6 cellular contexts compared by ENCODE assay signal in the genomic region with DNA sequence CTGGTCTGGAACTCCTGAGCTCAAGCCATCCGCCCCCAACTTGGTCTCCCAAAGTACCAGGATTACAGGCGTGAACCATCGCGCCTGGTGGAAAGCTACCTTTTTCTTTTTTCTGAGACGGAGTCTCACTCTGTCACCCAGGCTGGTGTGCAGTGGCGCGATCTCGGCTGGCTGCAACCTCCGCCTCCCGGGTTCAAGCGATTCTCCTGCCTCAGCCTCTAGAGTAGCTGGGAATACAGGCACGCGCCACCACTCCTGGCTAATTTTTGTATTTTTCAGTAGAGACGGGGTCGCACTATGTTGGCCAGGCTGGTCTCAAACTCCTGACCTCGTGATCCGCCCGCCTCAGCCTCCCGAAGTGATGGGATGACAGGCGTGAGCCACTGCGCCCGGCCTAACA. TPM values are rescaled to one million over a fixed set of nuclear protein-coding genes. Genes with fewer than 3 reads are reported as not detected.
DNase-seq lines count a peak whose midpoint lies in the region; ATAC-seq and TF ChIP-seq lines count a peak whose summit lies in the region.
"Not testable (repeated sequence)": the region's sequence is repeated elsewhere in the genome, so short reads cannot be mapped to it uniquely, and the experiment has no call there.
"Had no signal": no experiment of that assay in that cellular context is flagged by ENCODE, and none has a peak within 500 bp of the region (broad histone marks: within the 10 kb centered on the region; RNA-seq: fewer than 3 reads in every experiment).

No MANE protein-coding gene starts in this region.

- not testable (repeated sequence) for H3K9me3 ChIP-seq in lower lobe of right lung

- peaks cover 11% of the 10 kb centered on the region for H3K36me3 Mint-ChIP-seq in activated T-cell treated with anti-CD3 and anti-CD28 coated beads, Interleukin-2, amount 50 U/mL, for 4 hours (ENCODE audit: insufficient read depth)

- H3K27ac ChIP-seq in 22Rv1 = peak overlapping the region; percentile 78; the same call in 1 of the 2 replicates
- not testable (repeated sequence) for H3K27ac ChIP-seq in KMS-11, lower lobe of right lung

- not testable (repeated sequence) for H3K9me3 Mint-ChIP-seq in activated T-cell treated with anti-CD3 and anti-CD28 coated beads, Interleukin-2, amount 50 U/mL, for 4 hours

- peaks cover 33% of the 10 kb centered on the region for H3K4me1 ChIP-seq in KMS-11 (ENCODE audit: low read depth, poor library complexity, severe bottlenecking)
- H3K4me1 ChIP-seq in lower lobe of right lung = peaks cover 20% of the 10 kb centered on the region

- intact Hi-C loops in lower lobe of right lung (cut with DNase I) = not testable (repeated sequence)

- H3K36me3 ChIP-seq in KMS-11 (ENCODE audit: insufficient read depth) = not testable (repeated sequence)
- peaks cover 36% of the 10 kb centered on the region for H3K36me3 ChIP-seq in lower lobe of right lung

- H3K4me3 Mint-ChIP-seq in activated T-cell treated with anti-CD3 and anti-CD28 coated beads, Interleukin-2, amount 50 U/mL, for 4 hours = peak overlapping the region; percentile 24

- not testable (repeated sequence) for ATAC-seq in activated T-cell treated with anti-CD3 and anti-CD28 coated beads, Interleukin-2, amount 50 U/mL, for 4 hours; lower lobe of right lung

- H3K27me3 Mint-ChIP-seq in activated T-cell treated with anti-CD3 and anti-CD28 coated beads, Interleukin-2, amount 50 U/mL, for 4 hours (ENCODE audit: low read depth) = not testable (repeated sequence)

- not testable (repeated sequence) for H3K9ac ChIP-seq in KMS-11

- not testable (repeated sequence) for H3K79me2 ChIP-seq in KMS-11 (ENCODE audit: insufficient read depth, low read depth)

- H4K20me1 ChIP-seq in KMS-11 (ENCODE audit: insufficient read depth) = not testable (repeated sequence)

- H3K4me3 ChIP-seq in KMS-11 (IDR thresholded peaks at IDR 0.05; ENCODE audit: insufficient read depth, low read depth, low read length) = not testable (repeated sequence)
- peak overlapping the region; percentile 97 for H3K4me3 ChIP-seq in lower lobe of right lung

- H2AFZ ChIP-seq in KMS-11 (ENCODE audit: low read depth) = not testable (repeated sequence)

- H3K4me1 Mint-ChIP-seq in activated T-cell treated with anti-CD3 and anti-CD28 coated beads, Interleukin-2, amount 50 U/mL, for 4 hours (ENCODE audit: low read depth) = not testable (repeated sequence)

- H3K27me3 ChIP-seq in KMS-11 (ENCODE audit: insufficient read depth, low read depth); lower lobe of right lung (ENCODE audit: low read depth): not testable (repeated sequence)

- TF ChIP-seq CTCF in 22Rv1 (IDR thresholded peaks at IDR 0.05); KMS-11 (conservative IDR thresholded peaks at IDR 0.05; ENCODE audit: low read depth, low read length); lower lobe of right lung (IDR thresholded peaks at IDR 0.05): not testable (repeated sequence)

- not testable (repeated sequence) for DNase-seq in activated T-cell treated with anti-CD3 and anti-CD28 coated beads, Interleukin-2, amount 50 U/mL, for 4 hours; lower lobe of right lung

- H3K4me2 ChIP-seq in KMS-11 = peak overlapping the region; percentile 88

RNA-seq across cellular contexts. Expression of gene FBXW9, which starts 1.0 kb away (rescaled TPM):
- total RNA-seq in activated T-cell treated with anti-CD3 and anti-CD28 coated beads, Interleukin-2, amount 50 U/mL, for 4 hours = 1 to 10 TPM; 7.9 to 9.9 (median 9.4) TPM
- total RNA-seq in lower lobe of right lung = 6.0 TPM

RNA-seq across cellular contexts. Expression of gene GNG14, which starts 9.6 kb away (rescaled TPM):
- total RNA-seq in activated T-cell treated with anti-CD3 and anti-CD28 coated beads, Interleukin-2, amount 50 U/mL, for 4 hours = not detected
- total RNA-seq in lower lobe of right lung = not detected
- total RNA-seq: esophagus muscularis mucosa, smooth muscle cell had no signal

RNA-seq across cellular contexts. Expression of gene DHPS, which starts 15.7 kb away (rescaled TPM):
- total RNA-seq in activated T-cell treated with anti-CD3 and anti-CD28 coated beads, Interleukin-2, amount 50 U/mL, for 4 hours = 100 to 1,000 TPM; 129 to 137 (median 132) TPM
- total RNA-seq in lower lobe of right lung = 77.0 TPM

RNA-seq across cellular contexts. Expression of gene TNPO2, which starts 26.3 kb away (rescaled TPM):
- total RNA-seq in activated T-cell treated with anti-CD3 and anti-CD28 coated beads, Interleukin-2, amount 50 U/mL, for 4 hours = 100 to 1,000 TPM; 223 to 236 (median 232) TPM
- total RNA-seq in lower lobe of right lung = 42.7 TPM

RNA-seq across cellular contexts. Expression of gene WDR83, which starts 30.8 kb away (rescaled TPM):
- total RNA-seq in activated T-cell treated with anti-CD3 and anti-CD28 coated beads, Interleukin-2, amount 50 U/mL, for 4 hours = 10 to 100 TPM; 27.8 to 29.6 (median 28.3) TPM
- 8.6 TPM for total RNA-seq in lower lobe of right lung
